Comparison of ENCODE assay signal across 8 cellular contexts in the genomic region with DNA sequence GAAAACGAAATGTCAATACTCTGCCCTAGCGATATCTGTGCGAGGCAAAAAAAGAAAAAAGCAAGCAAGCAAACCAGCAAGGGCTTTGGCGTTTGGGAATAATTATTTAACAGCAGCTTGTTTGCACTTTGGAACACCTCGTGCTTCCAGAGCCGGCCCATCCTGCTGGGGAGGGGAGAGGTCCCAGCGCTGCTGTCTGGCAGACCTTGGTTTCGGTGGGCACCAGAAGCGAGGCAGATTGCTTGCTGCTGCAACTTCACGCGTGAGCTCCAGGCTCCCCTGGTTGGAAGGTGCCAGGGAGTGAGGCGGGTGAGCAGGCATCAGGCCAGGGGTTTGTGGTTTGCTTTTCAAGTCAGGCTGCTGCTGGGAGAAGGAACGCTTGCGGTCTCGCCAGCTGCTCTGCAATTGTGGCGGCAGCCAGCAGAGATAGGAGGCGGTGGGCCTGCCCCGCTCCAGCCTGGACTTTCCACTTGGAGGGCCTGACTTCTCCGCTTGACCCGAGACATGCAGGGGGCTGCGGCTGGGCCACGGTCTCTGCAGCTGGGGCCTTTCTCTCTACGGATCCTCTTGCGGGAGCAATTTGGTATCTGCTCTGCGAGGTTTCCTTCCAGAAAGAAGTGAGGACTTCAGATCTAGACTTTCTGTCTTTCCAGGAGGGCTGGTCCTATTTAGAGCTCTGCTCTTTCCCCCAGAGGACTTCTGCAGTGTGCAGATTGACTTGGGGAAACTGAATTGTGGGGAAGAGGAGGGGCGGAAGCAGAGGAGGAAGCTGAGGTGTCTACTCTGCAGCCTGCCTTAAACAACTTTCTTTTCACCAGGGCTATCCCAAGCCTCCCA.
DNase-seq lines count a peak whose midpoint lies in the region; ATAC-seq, FAIRE-seq and TF ChIP-seq lines count a peak whose summit lies in the region.

No MANE protein-coding gene starts in this region.

- peak overlapping the region; percentile 53 for H3K4me3 ChIP-seq in CD8-positive, alpha-beta memory T cell (ENCODE audit: low read length)

- peaks cover 5 to 17% (median 16%) of the 10 kb centered on the region in 3 donors for H3K4me1 Mint-ChIP-seq in CD8-positive, alpha-beta memory T cell
- peaks cover 16% of the 10 kb centered on the region for H3K4me1 Mint-ChIP-seq in activated naive CD8-positive, alpha-beta T cell (ENCODE audit: low read depth)
- peaks cover 46% of the 10 kb centered on the region for H3K4me1 Mint-ChIP-seq in progenitor cell of endocrine pancreas (ENCODE audit: low read depth)

- POLR2A ChIA-PET in CD8-positive, alpha-beta memory T cell (lab: Charles Lee): no interaction called here

- H3K4me3 Mint-ChIP-seq in CD8-positive, alpha-beta memory T cell: peak overlapping the region in 6 of 7 donors; percentile 12 to 69 (median 48)
- H3K4me3 Mint-ChIP-seq in activated naive CD8-positive, alpha-beta T cell: peak overlapping the region; percentile 78
- H3K4me3 Mint-ChIP-seq in progenitor cell of endocrine pancreas (ENCODE audit: low read depth): peak overlapping the region; percentile 70

- intact Hi-C loops in head of caudate nucleus (cut with DNase I): no loop called here

- DNase-seq in CD8-positive, alpha-beta memory T cell: peak in 1 of 5 donors; percentile 47
- DNase-seq in RCC 7860 (ENCODE audit: low spot score) (peak; percentile 79), head of caudate nucleus (peak in 41 of 42 donors; percentile 13 to 76 (median 51)), progenitor cell of endocrine pancreas (ENCODE audit: low spot score, unreplicated experiment) (peak; percentile 33), NCI-H146 (lab: John Stamatoyannopoulos, UW) (no peak), NCI-H187 (lab: John Stamatoyannopoulos, UW) (no peak)

- peaks cover 11% of the 10 kb centered on the region for H3K4me1 ChIP-seq in CD8-positive, alpha-beta memory T cell (ENCODE audit: insufficient read depth, low read length)

- peak; percentile 52 for ATAC-seq in HG02759 (IDR thresholded peaks at IDR 0.05; ENCODE audit: unreplicated experiment)

- TF ChIP-seq CTCF in progenitor cell of endocrine pancreas (IDR thresholded peaks at IDR 0.05; ENCODE audit: unreplicated experiment): no peak

- peaks cover 6 to 23% of the 10 kb centered on the region in 2 donors for H3K27me3 Mint-ChIP-seq in CD8-positive, alpha-beta memory T cell
- peaks cover 2% of the 10 kb centered on the region for H3K27me3 Mint-ChIP-seq in activated naive CD8-positive, alpha-beta T cell
- H3K27me3 Mint-ChIP-seq in progenitor cell of endocrine pancreas: peaks cover 10% of the 10 kb centered on the region

- peaks cover 0 to 4% (median 2%) of the 10 kb centered on the region in 5 donors for H3K9me3 Mint-ChIP-seq in CD8-positive, alpha-beta memory T cell
- H3K9me3 Mint-ChIP-seq in activated naive CD8-positive, alpha-beta T cell (ENCODE audit: low read depth): no peaks in the 10 kb centered on the region
- peaks cover 4% of the 10 kb centered on the region for H3K9me3 Mint-ChIP-seq in progenitor cell of endocrine pancreas (ENCODE audit: low read depth)

- H3K27ac ChIP-seq in CD8-positive, alpha-beta memory T cell (ENCODE audit: low read depth, low read length): no peak overlapping the region

- no peak overlapping the region for H3K27ac Mint-ChIP-seq in CD8-positive, alpha-beta memory T cell
- no peak overlapping the region for H3K27ac Mint-ChIP-seq in activated naive CD8-positive, alpha-beta T cell
- H3K27ac Mint-ChIP-seq in progenitor cell of endocrine pancreas: peak overlapping the region; percentile 97

- H3K9me3 ChIP-seq in CD8-positive, alpha-beta memory T cell (ENCODE audit: low read length): no peaks in the 10 kb centered on the region

- H3K27me3 ChIP-seq in CD8-positive, alpha-beta memory T cell (ENCODE audit: insufficient read depth, low read length, poor library complexity, severe bottlenecking): no peaks in the 10 kb centered on the region

- no peaks in the 10 kb centered on the region for H3K36me3 ChIP-seq in CD8-positive, alpha-beta memory T cell (ENCODE audit: insufficient read depth, low read length)

- CTCF ChIA-PET in CD8-positive, alpha-beta memory T cell (lab: Charles Lee): interaction anchor here (0.7 kb wide), 1 partner anchor 386 kb away, joined by 4 read pairs; no protein-coding TSS in a partner anchor

- peaks cover 0 to 3% (median 0%) of the 10 kb centered on the region in 3 donors for H3K36me3 Mint-ChIP-seq in CD8-positive, alpha-beta memory T cell
- H3K36me3 Mint-ChIP-seq in activated naive CD8-positive, alpha-beta T cell: peaks cover 4% of the 10 kb centered on the region
- H3K36me3 Mint-ChIP-seq in progenitor cell of endocrine pancreas (ENCODE audit: insufficient read depth): peaks cover 4% of the 10 kb centered on the region

- peak; percentile 86 for FAIRE-seq in RCC 7860 (lab: Jason Lieb, UNC)

Comparison
In these comparisons a context has a peak if more than half of its experiments do, and no peak if none do; other contexts are left out.
1. DNase-seq: peak in RCC 7860 (single experiment), head of caudate nucleus (41 of 42) and progenitor cell of endocrine pancreas (single experiment); none in NCI-H146 (single experiment) and NCI-H187 (0 of 2).
2. Peak in every context shown above with its lines, with median percentiles within 50 percentile points of each other: H3K4me3 Mint-ChIP-seq.